Comparison of ENCODE assay signal across 10 cellular contexts in genomic region chr17:3666516-3666915, GRCh38. TPM values are rescaled to one million over a fixed set of nuclear protein-coding genes. Genes with fewer than 3 reads are reported as not detected.
DNase-seq lines count a peak whose midpoint lies in the region; ATAC-seq, FAIRE-seq and TF ChIP-seq lines count a peak whose summit lies in the region.
"Had no signal": no experiment of that assay in that cellular context is flagged by ENCODE, and none has a peak within 500 bp of the region (broad histone marks: within the 10 kb centered on the region; RNA-seq: fewer than 3 reads in every experiment).

No MANE protein-coding gene starts in this region.

- peak overlapping the region in 1 of 2 experiments; percentile 96; a peak in 2 of 4 replicates for H3K4me3 ChIP-seq in SK-N-SH (ENCODE audit: low read depth in 2 of 2, low read length in 1 of 2)
- H3K4me3 ChIP-seq in astrocyte (ENCODE audit: insufficient read depth, low read depth, low read length): peak overlapping the region; percentile 95
- peak overlapping the region; percentile 6 to 98 (median 92) for H3K4me3 ChIP-seq in stomach

- no peaks in the 10 kb centered on the region for H3K9me2 ChIP-seq in SK-N-SH

- peak overlapping the region; percentile 93 for H3K4me3 Mint-ChIP-seq in astrocyte (ENCODE audit: unreplicated experiment)

- TF ChIP-seq POLR2A in stomach (IDR thresholded peaks at IDR 0.05): no peak

- H4K20me1 ChIP-seq in SK-N-SH (ENCODE audit: insufficient read depth) (peaks cover 39% of the 10 kb centered on the region), astrocyte (ENCODE audit: insufficient read depth, low read length) (peaks cover 79% of the 10 kb centered on the region)

- H3K36me3 ChIP-seq in SK-N-SH (replicated peaks in 1 of 2; ENCODE audit: control insufficient read depth in 1 of 2, insufficient read depth in 2 of 2, low read length in 1 of 2): peaks cover 23 to 25% of the 10 kb centered on the region in 2 experiments
- peaks cover 17% of the 10 kb centered on the region for H3K36me3 ChIP-seq in astrocyte (ENCODE audit: insufficient read depth, low read length)
- H3K36me3 ChIP-seq in stomach: peaks cover 24 to 44% (median 40%) of the 10 kb centered on the region in 4 donors

- DNase-seq in SK-N-SH (no peak), astrocyte (ENCODE audit: low read depth) (no peak), stomach (no peak), GM03348 (ENCODE audit: low spot score) (no peak)
- DNase-seq in stimulated activated naive CD4-positive, alpha-beta T cell treated with Interleukin-2 at 50 U/mL for 16 hours (lab: John Stamatoyannopoulos, UW): no peak
- DNase-seq: 8988T, NCI-H524 had no signal

- H3K27me3 Mint-ChIP-seq in astrocyte (ENCODE audit: low read depth, unreplicated experiment): no peaks in the 10 kb centered on the region

- no peaks in the 10 kb centered on the region for H3K9me3 Mint-ChIP-seq in astrocyte (ENCODE audit: unreplicated experiment)

- H3K4me2 ChIP-seq in SK-N-SH: peak overlapping the region; percentile 100
- H3K4me2 ChIP-seq in astrocyte (ENCODE audit: low read length): peak overlapping the region; percentile 100

- TF ChIP-seq EP300 in SK-N-SH (IDR thresholded peaks at IDR 0.05; ENCODE audit: borderline replicate concordance in 1 of 2, low read depth in 1 of 2, low read length in 1 of 2) (no peak), stomach (IDR thresholded peaks at IDR 0.05) (no peak)

- peaks cover 20% of the 10 kb centered on the region for H3F3A ChIP-seq in SK-N-SH (replicated peaks; ENCODE audit: insufficient read depth)

- H3K9ac ChIP-seq in SK-N-SH: peak overlapping the region; percentile 33; the same call in 1 of the 2 replicates
- peak overlapping the region; percentile 98 for H3K9ac ChIP-seq in astrocyte (ENCODE audit: low read length)

- 90% methylated on average over 2 of the region's 6 CpGs for WGBS in SK-N-SH (ENCODE audit: low lambda C conversion rate)
- WGBS in stomach, 5 donors: 62 to 77% (median 69%) methylated on average over 4 to 6 of the region's 6 CpGs

- TF ChIP-seq CTCF in SK-N-SH (IDR thresholded peaks at IDR 0.05): no peak
- no peak for TF ChIP-seq CTCF in astrocyte (IDR thresholded peaks at IDR 0.05; ENCODE audit: insufficient read depth, low read depth, low read length)
- no peak for TF ChIP-seq CTCF in stomach (IDR thresholded peaks at IDR 0.05)

- POLR2A ChIA-PET in SK-N-SH (lab: Yijun Ruan, JAX): interaction anchor here (0.5 to 2.2 kb wide), 2 partner anchors 30 to 621 kb away, joined by 3 to 10 read pairs; partner anchors contain the start of genes CTNS and SHPK

- no peak overlapping the region for H3K27ac Mint-ChIP-seq in astrocyte (ENCODE audit: unreplicated experiment)

- peaks cover 0 to 20% of the 10 kb centered on the region in 2 experiments; a peak in 1 of 4 replicates for H3K4me1 ChIP-seq in SK-N-SH (ENCODE audit: control insufficient read depth in 1 of 2, insufficient read depth in 2 of 2, low read depth in 1 of 2, low read length in 1 of 2)
- peaks cover 18% of the 10 kb centered on the region for H3K4me1 ChIP-seq in astrocyte (ENCODE audit: insufficient read depth, low read length)
- peaks cover 33 to 81% (median 42%) of the 10 kb centered on the region in 4 donors for H3K4me1 ChIP-seq in stomach

- H3K27ac ChIP-seq in SK-N-SH (ENCODE audit: low read depth in 2 of 2, low read length in 1 of 2) (peak overlapping the region in 1 of 2 experiments; percentile 24; a peak in 1 of 4 replicates), astrocyte (ENCODE audit: low read depth, low read length) (peak overlapping the region; percentile 8), layer of hippocampus (ENCODE audit: low read depth, low read length) (peak overlapping the region; percentile 76), stomach (peak overlapping the region; percentile 95 to 98 (median 97))

- H3K79me2 ChIP-seq in SK-N-SH (ENCODE audit: insufficient read depth) (peaks cover 62% of the 10 kb centered on the region), astrocyte (ENCODE audit: insufficient read depth, low read length) (peaks cover 76% of the 10 kb centered on the region)

- no peaks in the 10 kb centered on the region for H3K27me3 ChIP-seq in SK-N-SH (ENCODE audit: insufficient read depth)
- no peaks in the 10 kb centered on the region for H3K27me3 ChIP-seq in astrocyte (ENCODE audit: insufficient read depth, low read length)
- H3K27me3 ChIP-seq in layer of hippocampus (ENCODE audit: control insufficient read depth, insufficient read depth, low read length): no peaks in the 10 kb centered on the region
- H3K27me3 ChIP-seq in stomach: no peaks in the 10 kb centered on the region

- H2AFZ ChIP-seq in SK-N-SH (ENCODE audit: low read depth) (no peak overlapping the region), astrocyte (ENCODE audit: low read depth, low read length) (no peak overlapping the region)

- H3K4me1 Mint-ChIP-seq in astrocyte (ENCODE audit: low read depth, unreplicated experiment): peaks cover 21% of the 10 kb centered on the region

- intact Hi-C loops in stomach (cut with DNase I; ENCODE audit: low total_unique reads): no loop called here

- H3K36me3 Mint-ChIP-seq in astrocyte (ENCODE audit: low read depth, unreplicated experiment): peaks cover 6% of the 10 kb centered on the region

- CTCF ChIA-PET in SK-N-SH (lab: Yijun Ruan, JAX): interaction anchor here (1.0 to 3.0 kb wide), 5 partner anchors 8 to 618 kb away, joined by 3 to 14 read pairs (median 5); partner anchors contain the start of gene P2RX5

- FAIRE-seq in astrocyte (lab: Jason Lieb, UNC): no peak

- H3K9me3 ChIP-seq in SK-N-SH (no peaks in the 10 kb centered on the region), astrocyte (ENCODE audit: insufficient read depth, low read depth, low read length) (no peaks in the 10 kb centered on the region), stomach (no peaks in the 10 kb centered on the region)

- ATAC-seq in SK-N-SH treated with all-trans-retinoic acid at 6 μM for 48 hours: no peak
- ATAC-seq in HG02759 (IDR thresholded peaks at IDR 0.05; ENCODE audit: unreplicated experiment): no peak

- no peak for TF ChIP-seq RAD21 in SK-N-SH (IDR thresholded peaks at IDR 0.05; ENCODE audit: low read length)

TF ChIP-seq in SK-N-SH, 30 proteins besides CTCF, POLR2A, EP300 and RAD21 (continues in another document):
- TF ChIP-seq IRF3 (IDR thresholded peaks at IDR 0.05; ENCODE audit: low read depth, low read length): no peak
- TF ChIP-seq, protein P1, sequence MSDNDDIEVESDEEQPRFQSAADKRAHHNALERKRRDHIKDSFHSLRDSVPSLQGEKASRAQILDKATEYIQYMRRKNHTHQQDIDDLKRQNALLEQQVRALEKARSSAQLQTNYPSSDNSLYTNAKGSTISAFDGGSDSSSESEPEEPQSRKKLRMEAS (IDR thresholded peaks at IDR 0.05; ENCODE audit: low read depth): no peak

TF ChIP-seq in SK-N-SH treated with all-trans-retinoic acid at 6 μM for 48 hours, 23 proteins besides CTCF, POLR2A, EP300 and RAD21 (continues in another document):
- no peak for TF ChIP-seq ZFP30 (CRISPR knock-in tag; IDR thresholded peaks at IDR 0.05)
- no peak for TF ChIP-seq TSHZ2 (CRISPR knock-in tag; IDR thresholded peaks at IDR 0.05)

RNA-seq across cellular contexts. Expression of gene TAX1BP3, which starts 1.9 kb away (rescaled TPM):
- polyA plus RNA-seq in SK-N-SH (2012; rRNA removed): 165 and 192 TPM in 2 replicates
- 129 and 173 TPM in 2 replicates for polyA plus RNA-seq in SK-N-SH (2012; cell fraction: cytosol; rRNA removed)
- 92.2 and 93.2 TPM in 2 replicates for polyA plus RNA-seq in SK-N-SH (2012; cell fraction: nucleus; rRNA removed)
- 193 and 194 TPM in 2 replicates for total RNA-seq in astrocyte
- 100 to 1,000 TPM in 4 of 5 donors, 10 to 100 TPM in 1; 52.7 to 229 (median 108) TPM for total RNA-seq in stomach
- 100 to 1,000 TPM; 114 to 267 (median 235) TPM for polyA plus RNA-seq in stomach

RNA-seq across cellular contexts. Expression of gene EMC6, which starts 2.1 kb away (rescaled TPM):
- polyA plus RNA-seq in SK-N-SH (2012; rRNA removed) (56.6 and 64.4 TPM in 2 replicates), stomach (10 to 100 TPM; 60.2 to 75.6 (median 75.3) TPM)
- polyA plus RNA-seq in SK-N-SH (2012; cell fraction: cytosol; rRNA removed): 37.8 and 55.1 TPM in 2 replicates
- 20.0 and 20.1 TPM in 2 replicates for polyA plus RNA-seq in SK-N-SH (2012; cell fraction: nucleus; rRNA removed)
- total RNA-seq in astrocyte (49.7 and 52.2 TPM in 2 replicates), stomach (10 to 100 TPM in 2 of 5 donors, 1 to 10 TPM in 1, not detected in 2; 2.6 to 28.6 (median 19.1) TPM)

RNA-seq across cellular contexts. Expression of gene P2RX5, which starts 29.4 kb away (rescaled TPM):
- polyA plus RNA-seq in SK-N-SH (2012; rRNA removed): 0.71 and 0.97 TPM in 2 replicates
- 0.62 and 0.94 TPM in 2 replicates for polyA plus RNA-seq in SK-N-SH (2012; cell fraction: cytosol; rRNA removed)
- 2.0 and 2.2 TPM in 2 replicates for polyA plus RNA-seq in SK-N-SH (2012; cell fraction: nucleus; rRNA removed)
- 2.4 TPM in 2 replicates for total RNA-seq in astrocyte
- 10 to 100 TPM in 1 of 5 donors, 1 to 10 TPM in 3, not detected in 1; 3.7 to 37.5 (median 7.1) TPM for total RNA-seq in stomach
- 1 to 10 TPM in 2 of 3 donors, not detected in 1; 1.1 to 7.1 TPM for polyA plus RNA-seq in stomach

RNA-seq across cellular contexts. Expression of gene CTNS, which starts 30.0 kb away (rescaled TPM):
- polyA plus RNA-seq in SK-N-SH (2012; rRNA removed) (6.7 and 8.2 TPM in 2 replicates), stomach (1 to 10 TPM; 4.0 to 9.2 (median 5.4) TPM)
- polyA plus RNA-seq in SK-N-SH (2012; cell fraction: cytosol; rRNA removed): 5.1 and 5.8 TPM in 2 replicates
- polyA plus RNA-seq in SK-N-SH (2012; cell fraction: nucleus; rRNA removed): 14.5 and 17.2 TPM in 2 replicates
- total RNA-seq in astrocyte (5.8 and 6.5 TPM in 2 replicates), stomach (10 to 100 TPM; 10.5 to 74.5 (median 18.0) TPM)

RNA-seq across cellular contexts. Expression of gene SHPK, which starts 30.5 kb away (rescaled TPM):
- polyA plus RNA-seq in SK-N-SH (2012; rRNA removed) (9.0 and 9.7 TPM in 2 replicates), stomach (1 to 10 TPM; 4.9 to 5.5 (median 5.1) TPM)
- polyA plus RNA-seq in SK-N-SH (2012; cell fraction: cytosol; rRNA removed): 4.5 and 6.7 TPM in 2 replicates
- 12.3 and 16.1 TPM in 2 replicates for polyA plus RNA-seq in SK-N-SH (2012; cell fraction: nucleus; rRNA removed)
- total RNA-seq in astrocyte (6.8 and 7.8 TPM in 2 replicates), stomach (10 to 100 TPM; 10.5 to 29.4 (median 12.3) TPM)
